In the genomic region with DNA sequence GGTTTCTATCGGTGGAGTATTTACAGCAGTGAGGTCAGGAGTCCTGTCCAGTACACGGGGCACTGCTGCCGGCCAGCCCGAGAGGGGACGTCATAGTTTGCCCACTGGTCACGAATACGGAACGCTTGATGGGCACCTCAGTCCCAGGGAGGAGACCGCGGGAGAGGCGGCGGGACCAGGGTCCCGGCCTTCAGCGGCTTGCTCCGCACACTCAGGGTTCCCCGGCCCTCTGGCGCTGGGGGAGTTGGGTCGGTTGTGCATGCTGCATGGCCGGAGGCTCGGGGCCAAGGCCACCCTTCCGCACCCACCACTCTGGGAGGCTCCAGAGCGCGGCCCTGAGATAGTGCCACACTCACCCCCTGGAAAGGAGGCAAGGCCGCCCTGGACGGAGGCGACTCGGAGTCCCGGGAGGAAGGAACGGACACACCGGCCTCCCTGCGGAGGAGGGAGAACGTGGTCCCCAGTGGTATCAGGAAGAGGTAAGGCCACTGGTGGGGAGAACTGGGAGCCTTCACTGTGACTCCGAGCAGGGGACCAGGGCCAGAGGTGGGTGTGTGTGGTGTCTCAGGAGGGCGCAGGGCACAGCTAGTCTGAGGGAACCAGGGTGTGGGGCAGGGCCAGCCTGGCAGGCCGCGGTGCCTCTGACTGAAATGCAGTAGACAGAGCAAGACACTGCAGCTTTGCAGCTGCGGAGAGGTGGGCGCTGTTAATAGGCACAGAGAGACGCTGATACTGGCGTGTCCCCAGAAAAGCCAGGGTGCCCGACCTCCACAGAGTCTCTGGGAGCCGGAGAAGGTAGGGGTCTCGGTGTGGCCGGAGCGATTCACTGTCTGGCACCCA, we compare ENCODE assay signal across 8 cellular contexts. TPM values are rescaled to one million over a fixed set of nuclear protein-coding genes. Genes with fewer than 3 reads are reported as not detected.
A peak's percentile ranks its signal among the peaks of the same experiment; 100 is the strongest.
DNase-seq lines count a peak whose midpoint lies in the region; TF ChIP-seq lines count a peak whose summit lies in the region.

No MANE protein-coding gene starts in this region.

- CTCF ChIA-PET in RWPE1 (lab: Yijun Ruan, JAX): interaction anchor here (1.0 to 1.4 kb wide), 2 partner anchors 13 to 23 kb away, joined by 5 read pairs; no protein-coding TSS in a partner anchor

- H3K4me1 ChIP-seq in esophagus muscularis mucosa: peaks cover 16 to 39% (median 29%) of the 10 kb centered on the region in 4 donors
- peaks cover 11 to 20% of the 10 kb centered on the region in 2 experiments for H3K4me1 ChIP-seq in neutrophil (ENCODE audit: control insufficient read depth in 1 of 2, insufficient read depth in 1 of 2, low read depth in 1 of 2, low read length in 1 of 2)

- H3K36me3 Mint-ChIP-seq in T-helper 1 cell treated with Interleukin-12 subunit alpha and Interleukin-12 subunit beta and Interleukin-4 antibody, amounts not matched to agents 30 μg/mL and 1 μg/mL, for 36 hours (ENCODE audit: low read depth): peaks cover 6% of the 10 kb centered on the region

- TF ChIP-seq CTCF in RWPE1 (conservative IDR thresholded peaks at IDR 0.05; ENCODE audit: low read depth) (no peak), esophagus muscularis mucosa (IDR thresholded peaks at IDR 0.05) (no peak), neutrophil (IDR thresholded peaks at IDR 0.05) (no peak)

- H3K4me3 Mint-ChIP-seq in T-helper 1 cell treated with Interleukin-12 subunit alpha and Interleukin-12 subunit beta and Interleukin-4 antibody, amounts not matched to agents 30 μg/mL and 1 μg/mL, for 36 hours: peak overlapping the region; percentile 75

- WGBS in esophagus muscularis mucosa: 30% methylated on average over 28 of the region's 45 CpGs

- H3K27ac Mint-ChIP-seq in T-helper 1 cell treated with Interleukin-12 subunit alpha and Interleukin-12 subunit beta and Interleukin-4 antibody, amounts not matched to agents 30 μg/mL and 1 μg/mL, for 36 hours: no peak overlapping the region

- H3K9me3 Mint-ChIP-seq in T-helper 1 cell treated with Interleukin-12 subunit alpha and Interleukin-12 subunit beta and Interleukin-4 antibody, amounts not matched to agents 30 μg/mL and 1 μg/mL, for 36 hours: no peaks in the 10 kb centered on the region

- intact Hi-C loops in esophagus muscularis mucosa (cut with DNase I): no loop called here

- peaks cover 10% of the 10 kb centered on the region for H3K4me1 Mint-ChIP-seq in T-helper 1 cell treated with Interleukin-12 subunit alpha and Interleukin-12 subunit beta and Interleukin-4 antibody, amounts not matched to agents 30 μg/mL and 1 μg/mL, for 36 hours (ENCODE audit: low read depth)

- H3K27me3 ChIP-seq in esophagus muscularis mucosa (no peaks in the 10 kb centered on the region), neutrophil (peaks cover 76% of the 10 kb centered on the region)

- H3K27me3 Mint-ChIP-seq in T-helper 1 cell treated with Interleukin-12 subunit alpha and Interleukin-12 subunit beta and Interleukin-4 antibody, amounts not matched to agents 30 μg/mL and 1 μg/mL, for 36 hours (ENCODE audit: low read depth): no peaks in the 10 kb centered on the region

- H3K9me3 ChIP-seq in esophagus muscularis mucosa (no peaks in the 10 kb centered on the region), neutrophil (no peaks in the 10 kb centered on the region)

- TF ChIP-seq EP300 in esophagus muscularis mucosa (IDR thresholded peaks at IDR 0.05): no peak

- no peak for TF ChIP-seq POLR2A in esophagus muscularis mucosa (IDR thresholded peaks at IDR 0.05; ENCODE audit: low read depth)

- H3K4me3 ChIP-seq in esophagus muscularis mucosa (peak overlapping the region; percentile 64 to 73 (median 66)), neutrophil (ENCODE audit: low read depth in 1 of 2, low read length in 1 of 2) (peak overlapping the region; percentile 63 to 75)

- POLR2A ChIA-PET in RWPE1 (lab: Yijun Ruan, JAX; ENCODE audit: low non-redundant PET): no interaction called here

- DNase-seq in T-helper 1 cell (no peak), RWPE1 (ENCODE audit: low spot score) (no peak), esophagus muscularis mucosa (ENCODE audit: extremely low spot score) (peak; percentile 81), NOMO-1 treated with dmso at 0.1 percent for 144 hours (lab: John Stamatoyannopoulos, UW; ENCODE audit: unreplicated experiment) (no peak), cortex of kidney (lab: John Stamatoyannopoulos, UW) (no peak), GOT3 (lab: John Stamatoyannopoulos, UW) (no peak)

- H3K27ac ChIP-seq in RWPE1 (peak overlapping the region; percentile 89), esophagus muscularis mucosa (replicated peaks in 1 of 4) (peak overlapping the region; percentile 81 to 86 (median 82)), neutrophil (no peak overlapping the region)

- H3K36me3 ChIP-seq in esophagus muscularis mucosa (peaks cover 0 to 8% (median 6%) of the 10 kb centered on the region in 4 donors), neutrophil (no peaks in the 10 kb centered on the region)

RNA-seq across cellular contexts. Expression of gene PRSS38, which starts 28.6 kb away (rescaled TPM):
- total RNA-seq in esophagus muscularis mucosa: not detected

RNA-seq across cellular contexts. Expression of gene SNAP47, which starts 51.7 kb away (rescaled TPM):
- total RNA-seq in esophagus muscularis mucosa: 10 to 100 TPM; 26.6 to 41.0 (median 38.8) TPM

RNA-seq across cellular contexts. Expression of gene JMJD4, which starts 51.8 kb away (rescaled TPM):
- 10 to 100 TPM; 10.8 to 18.4 (median 14.2) TPM for total RNA-seq in esophagus muscularis mucosa
